Comparison of ENCODE assay signal across 8 cellular contexts in genomic region chr17:49997773-49998703, GRCh38. TPM values are rescaled to one million over a fixed set of nuclear protein-coding genes. Genes with fewer than 3 reads are reported as not detected.
A peak's percentile ranks its signal among the peaks of the same experiment; 100 is the strongest.
DNase-seq lines count a peak whose midpoint lies in the region; ATAC-seq lines count a peak whose summit lies in the region.

No MANE protein-coding gene starts in this region.

- intact Hi-C loops in left colon (cut with DNase I, micrococcal nuclease) = loop anchor here (5.0 kb wide), 2 partner anchors 121 to 136 kb away; no protein-coding TSS in a partner anchor

- DNase-seq in EH (ENCODE audit: low read depth) (peak; percentile 85), NCI-H345 (lab: John Stamatoyannopoulos, UW) (peak; percentile 91), left colon (peak; percentile 69 to 75)
- DNase-seq in activated CD4-positive, CD25-positive, alpha-beta regulatory T cell treated with anti-CD3 and anti-CD28 coated beads, Interleukin-2, amount 50 U/mL, for 16 hours (ENCODE audit: low read depth, low spot score) = peak; percentile 79
- peak; percentile 79 for DNase-seq in central memory CD4-positive, alpha-beta T cell
- peak; percentile 86 for DNase-seq in stimulated activated CD4-positive, alpha-beta T cell treated with anti-CD3 and anti-CD28 coated beads, Interleukin-1b, Interleukin-23, amount 100 ng/mL, for 48 hours

- ATAC-seq in HG03108 (IDR thresholded peaks at IDR 0.05; ENCODE audit: unreplicated experiment) (peak; percentile 47), left colon (peak; percentile 82), GM18517 (IDR thresholded peaks at IDR 0.05; ENCODE audit: unreplicated experiment) (no peak)

RNA-seq across cellular contexts. Expression of gene DLX3, which starts 3.0 kb away (rescaled TPM):
- total RNA-seq in left colon = not detected

RNA-seq across cellular contexts. Expression of gene DLX4, which starts 29.0 kb away (rescaled TPM):
- under 1 TPM in 1 of 2 donors, not detected in 1; 0.20 TPM for total RNA-seq in left colon

RNA-seq across cellular contexts. Expression of gene ITGA3, which starts 57.9 kb away (rescaled TPM):
- total RNA-seq in left colon = 100 to 1,000 TPM; 130 to 170 TPM
